8 cellular contexts compared by ENCODE assay signal in genomic region chr1:151189638-151190445, GRCh38. TPM values are rescaled to one million over a fixed set of nuclear protein-coding genes. Genes with fewer than 3 reads are reported as not detected.
DNase-seq lines count a peak whose midpoint lies in the region; ATAC-seq and TF ChIP-seq lines count a peak whose summit lies in the region.

Gene VPS72, minus strand, starts transcription at chr1:151190197. Its CDS starts 76 bp downstream, at chr1:151190121.

- no peak; the same call in 1 of the 2 replicates for TF ChIP-seq RAD21 in Ishikawa (IDR thresholded peaks at IDR 0.05; ENCODE audit: low read depth)

- TF ChIP-seq CTCF in epithelial cell of esophagus (IDR thresholded peaks at IDR 0.05; ENCODE audit: insufficient read depth, low read depth, low read length, missing control alignments) = peak; percentile 11
- peak; percentile 16 for TF ChIP-seq CTCF in mucosa of descending colon (IDR thresholded peaks at IDR 0.05)

- intact Hi-C loops in mucosa of descending colon (cut with DNase I, micrococcal nuclease) = no loop called here

- ATAC-seq in GM21528 (IDR thresholded peaks at IDR 0.05; ENCODE audit: low FRiP score, unreplicated experiment) (peak; percentile 85), mucosa of descending colon (peak; percentile 98)

- no peaks in the 10 kb centered on the region for H3K36me3 ChIP-seq in mucosa of descending colon (ENCODE audit: low read depth)

- DNase-seq in DMS 273 (lab: John Stamatoyannopoulos, UW; ENCODE audit: unreplicated experiment) (peak; percentile 100), OCI-M2 (lab: John Stamatoyannopoulos, UW; ENCODE audit: unreplicated experiment) (peak; percentile 52), activated T-cell treated with anti-CD3 and anti-CD28 coated beads for 24 hours (ENCODE audit: low read depth) (peak; percentile 82), epithelial cell of esophagus (ENCODE audit: low read depth) (peak; percentile 90), mucosa of descending colon (peak; percentile 86 to 90 (median 90))
- peak; percentile 79 for DNase-seq in stimulated activated CD8-positive, alpha-beta memory T cell treated with anti-CD3 and anti-CD28 coated beads, Interleukin-4, amount 100 ng/mL, for 24 hours (ENCODE audit: low read depth)

- H3K9me3 ChIP-seq in mucosa of descending colon = no peaks in the 10 kb centered on the region

- H3K4me3 ChIP-seq in epithelial cell of esophagus (ENCODE audit: low read length) (peak within 1 kb of the TSS; percentile 96), mucosa of descending colon (peak within 1 kb of the TSS; percentile 63)

- TF ChIP-seq EP300 in Ishikawa (IDR thresholded peaks at IDR 0.05; ENCODE audit: borderline replicate concordance) = peak; percentile 34; the same call in 1 of the 2 replicates

- H3K4me1 ChIP-seq in mucosa of descending colon (ENCODE audit: low read depth) = peaks cover 9% of the 10 kb centered on the region

TF ChIP-seq in Ishikawa, 13 proteins besides CTCF, POLR2A, EP300 and RAD21:
- TF ChIP-seq FOXM1 (IDR thresholded peaks at IDR 0.05; ENCODE audit: borderline replicate concordance, low read depth) (no peak), ZBTB7A (IDR thresholded peaks at IDR 0.05; ENCODE audit: low read depth) (peak; percentile 84), NFIC (IDR thresholded peaks at IDR 0.05) (peak; percentile 52), TCF12 (IDR thresholded peaks at IDR 0.05; ENCODE audit: low read depth) (peak; percentile 77), TEAD4 (IDR thresholded peaks at IDR 0.05) (peak; percentile 35; the same call in 1 of the 2 replicates), TAF1 (IDR thresholded peaks at IDR 0.05; ENCODE audit: low read depth) (peak; percentile 91; the same call in 1 of the 2 replicates), YY1 (IDR thresholded peaks at IDR 0.05; ENCODE audit: low read depth) (peak; percentile 86), CREB1 (IDR thresholded peaks at IDR 0.05; ENCODE audit: low read depth) (no peak), USF1 (IDR thresholded peaks at IDR 0.05) (0 out of 2 replicates have a peak, but pooled peaks have one; percentile 31)
- TF ChIP-seq, protein P1, sequence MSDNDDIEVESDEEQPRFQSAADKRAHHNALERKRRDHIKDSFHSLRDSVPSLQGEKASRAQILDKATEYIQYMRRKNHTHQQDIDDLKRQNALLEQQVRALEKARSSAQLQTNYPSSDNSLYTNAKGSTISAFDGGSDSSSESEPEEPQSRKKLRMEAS (IDR thresholded peaks at IDR 0.05) = peak; percentile 70
- TF ChIP-seq, protein P2, sequence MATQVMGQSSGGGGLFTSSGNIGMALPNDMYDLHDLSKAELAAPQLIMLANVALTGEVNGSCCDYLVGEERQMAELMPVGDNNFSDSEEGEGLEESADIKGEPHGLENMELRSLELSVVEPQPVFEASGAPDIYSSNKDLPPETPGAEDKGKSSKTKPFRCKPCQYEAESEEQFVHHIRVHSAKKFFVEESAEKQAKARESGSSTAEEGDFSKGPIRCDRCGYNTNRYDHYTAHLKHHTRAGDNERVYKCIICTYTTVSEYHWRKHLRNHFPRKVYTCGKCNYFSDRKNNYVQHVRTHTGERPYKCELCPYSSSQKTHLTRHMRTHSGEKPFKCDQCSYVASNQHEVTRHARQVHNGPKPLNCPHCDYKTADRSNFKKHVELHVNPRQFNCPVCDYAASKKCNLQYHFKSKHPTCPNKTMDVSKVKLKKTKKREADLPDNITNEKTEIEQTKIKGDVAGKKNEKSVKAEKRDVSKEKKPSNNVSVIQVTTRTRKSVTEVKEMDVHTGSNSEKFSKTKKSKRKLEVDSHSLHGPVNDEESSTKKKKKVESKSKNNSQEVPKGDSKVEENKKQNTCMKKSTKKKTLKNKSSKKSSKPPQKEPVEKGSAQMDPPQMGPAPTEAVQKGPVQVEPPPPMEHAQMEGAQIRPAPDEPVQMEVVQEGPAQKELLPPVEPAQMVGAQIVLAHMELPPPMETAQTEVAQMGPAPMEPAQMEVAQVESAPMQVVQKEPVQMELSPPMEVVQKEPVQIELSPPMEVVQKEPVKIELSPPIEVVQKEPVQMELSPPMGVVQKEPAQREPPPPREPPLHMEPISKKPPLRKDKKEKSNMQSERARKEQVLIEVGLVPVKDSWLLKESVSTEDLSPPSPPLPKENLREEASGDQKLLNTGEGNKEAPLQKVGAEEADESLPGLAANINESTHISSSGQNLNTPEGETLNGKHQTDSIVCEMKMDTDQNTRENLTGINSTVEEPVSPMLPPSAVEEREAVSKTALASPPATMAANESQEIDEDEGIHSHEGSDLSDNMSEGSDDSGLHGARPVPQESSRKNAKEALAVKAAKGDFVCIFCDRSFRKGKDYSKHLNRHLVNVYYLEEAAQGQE (IDR thresholded peaks at IDR 0.05; ENCODE audit: low read depth) = no peak

RNA-seq across cellular contexts. Expression of gene VPS72, which starts in this region (rescaled TPM):
- 10 to 100 TPM; 32.1 to 56.5 (median 35.3) TPM for total RNA-seq in mucosa of descending colon

Comparison
In these comparisons a context has a peak if more than half of its experiments do, and no peak if none do; other contexts are left out.
1. Peak in every context shown above with its lines: DNase-seq, ATAC-seq and H3K4me3 ChIP-seq.